Comparison of ENCODE assay signal across 1 cellular context in genomic region chr2:53182609-53183008, GRCh38.
TF ChIP-seq lines count a peak whose summit lies in the region.

No MANE protein-coding gene starts in this region.

TF ChIP-seq in GM23338, 12 proteins besides CTCF, POLR2A, EP300 and RAD21 (continued from another document):
- TF ChIP-seq REST (IDR thresholded peaks at IDR 0.05; ENCODE audit: unreplicated experiment) (no peak), ETS1 (IDR thresholded peaks at IDR 0.05) (no peak), NANOG (IDR thresholded peaks at IDR 0.05; ENCODE audit: borderline replicate concordance) (no peak), EZH2 (IDR thresholded peaks at IDR 0.05; ENCODE audit: low read depth, unreplicated experiment) (no peak), ZNF462 (CRISPR knock-in tag; IDR thresholded peaks at IDR 0.05) (no peak), ZNF331 (CRISPR knock-in tag; IDR thresholded peaks at IDR 0.05; ENCODE audit: low read depth) (no peak), STAT1 (IDR thresholded peaks at IDR 0.05; ENCODE audit: unreplicated experiment) (no peak), ZNF114 (CRISPR knock-in tag; IDR thresholded peaks at IDR 0.05) (no peak), JUNB (IDR thresholded peaks at IDR 0.05; ENCODE audit: unreplicated experiment) (no peak), EZH2phosphoT487 (IDR thresholded peaks at IDR 0.05; ENCODE audit: unreplicated experiment) (no peak)
